ENCODE assay signal across 1 cellular context in genomic region chrX:57121162-57121741, GRCh38.
A peak's percentile ranks its signal among the peaks of the same experiment; 100 is the strongest.
TF ChIP-seq lines count a peak whose summit lies in the region.

Gene SPIN2B, minus strand, starts transcription at chrX:57121548.

TF ChIP-seq in Ishikawa, 13 proteins besides CTCF, POLR2A, EP300 and RAD21 (continued from another document):
- TF ChIP-seq REST (IDR thresholded peaks at IDR 0.05; ENCODE audit: low read depth) (no peak), TEAD4 (IDR thresholded peaks at IDR 0.05) (no peak), TAF1 (IDR thresholded peaks at IDR 0.05; ENCODE audit: low read depth) (peak; percentile 51), USF1 (IDR thresholded peaks at IDR 0.05) (peak; percentile 41; the same call in 1 of the 2 replicates)
